Comparison of ENCODE assay signal across 18 cellular contexts in the genomic region with DNA sequence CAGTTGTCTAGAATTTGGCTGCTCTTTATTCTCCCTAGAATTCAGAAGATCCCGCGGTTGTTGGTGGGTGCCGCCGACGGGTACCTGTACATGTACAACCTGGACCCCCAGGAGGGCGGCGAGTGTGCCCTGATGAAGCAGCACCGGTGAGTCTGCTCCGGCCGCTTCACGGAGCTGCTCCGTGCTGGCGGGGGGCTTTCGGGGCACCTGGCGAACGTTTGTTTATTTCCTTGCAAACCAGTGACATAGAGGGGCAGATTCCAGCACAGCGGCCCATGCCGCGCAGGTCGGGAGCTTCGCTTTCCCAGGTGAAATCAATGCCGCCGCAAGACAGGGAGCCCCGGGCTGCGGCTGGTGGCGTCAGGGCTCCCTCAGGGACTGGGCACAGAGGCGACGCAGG.
"Had no signal": no experiment of that assay in that cellular context is flagged by ENCODE, and none has a peak within 500 bp of the region (broad histone marks: within the 10 kb centered on the region; RNA-seq: fewer than 3 reads in every experiment).

No MANE protein-coding gene starts in this region.

- H3K27me3 ChIP-seq: colonic mucosa, esophagus squamous epithelium, gastroesophageal sphincter, neural progenitor cell, tibial artery, upper lobe of left lung, uterus had no signal

- DNase-seq: colonic mucosa; dermis blood vessel endothelial cell; esophagus squamous epithelium; foreskin fibroblast; glutamatergic neuron; mesenchymal stem cell; midbrain; small intestine; stimulated activated CD4-positive, alpha-beta T cell treated with anti-CD3 and anti-CD28 coated beads, Interleukin-2, amount 100 ng/mL, for 48 hours; tibial artery; uterus had no signal

- H3K4me3 ChIP-seq: colonic mucosa, esophagus squamous epithelium, gastroesophageal sphincter, lung, neural progenitor cell, tibial artery, upper lobe of left lung, uterus had no signal

- H3K9me3 ChIP-seq: colonic mucosa, esophagus squamous epithelium, gastroesophageal sphincter, tibial artery, upper lobe of left lung, uterus had no signal

- ATAC-seq: gastroesophageal sphincter; natural killer cell treated with Interleukin-12 subunit alpha and Interleukin-12 subunit beta and Interleukin-15 and Interleukin-18, amount 100 ng/mL, for 72 hours; stimulated activated memory B cell treated with anti-CD40 and anti-IgM and Interleukin-4, amounts not matched to agents 10 μg/mL and 1 μg/mL and 100 μg/mL, for 72 hours had no signal

- H3K9me3 Mint-ChIP-seq: natural killer cell treated with Interleukin-12 subunit alpha and Interleukin-12 subunit beta and Interleukin-15 and Interleukin-18, amount 100 ng/mL, for 72 hours; neural progenitor cell; stimulated activated memory B cell treated with anti-CD40 and anti-IgM and Interleukin-4, amounts not matched to agents 10 μg/mL and 1 μg/mL and 100 μg/mL, for 72 hours; stimulated activated naive CD8-positive, alpha-beta T cell treated with anti-CD3 and anti-CD28 coated beads, Interleukin-15, Interleukin-2, amounts not matched to agents 100 ng/mL and 50 ng/mL, for 24 hours had no signal

- H3K4me1 ChIP-seq: colonic mucosa, tibial artery, uterus had no signal

- H3K9ac ChIP-seq: neural progenitor cell had no signal

- H3K27ac ChIP-seq: colonic mucosa, esophagus squamous epithelium, gastroesophageal sphincter, neural progenitor cell, tibial artery, upper lobe of left lung, uterus had no signal

- FAIRE-seq: small intestine had no signal

- H3K4me2 ChIP-seq: neural progenitor cell had no signal

- H3K36me3 ChIP-seq: neural progenitor cell, uterus had no signal

- H3K4me3 Mint-ChIP-seq: natural killer cell treated with Interleukin-12 subunit alpha and Interleukin-12 subunit beta and Interleukin-15 and Interleukin-18, amount 100 ng/mL, for 72 hours; neural progenitor cell; stimulated activated memory B cell treated with anti-CD40 and anti-IgM and Interleukin-4, amounts not matched to agents 10 μg/mL and 1 μg/mL and 100 μg/mL, for 72 hours; stimulated activated naive CD8-positive, alpha-beta T cell treated with anti-CD3 and anti-CD28 coated beads, Interleukin-15, Interleukin-2, amounts not matched to agents 100 ng/mL and 50 ng/mL, for 24 hours had no signal

- H2AFZ ChIP-seq: neural progenitor cell had no signal

- H3K27me3 Mint-ChIP-seq: natural killer cell treated with Interleukin-12 subunit alpha and Interleukin-12 subunit beta and Interleukin-15 and Interleukin-18, amount 100 ng/mL, for 72 hours; stimulated activated memory B cell treated with anti-CD40 and anti-IgM and Interleukin-4, amounts not matched to agents 10 μg/mL and 1 μg/mL and 100 μg/mL, for 72 hours; stimulated activated naive CD8-positive, alpha-beta T cell treated with anti-CD3 and anti-CD28 coated beads, Interleukin-15, Interleukin-2, amounts not matched to agents 100 ng/mL and 50 ng/mL, for 24 hours had no signal

- H3K27ac Mint-ChIP-seq: natural killer cell treated with Interleukin-12 subunit alpha and Interleukin-12 subunit beta and Interleukin-15 and Interleukin-18, amount 100 ng/mL, for 72 hours; neural progenitor cell; stimulated activated memory B cell treated with anti-CD40 and anti-IgM and Interleukin-4, amounts not matched to agents 10 μg/mL and 1 μg/mL and 100 μg/mL, for 72 hours; stimulated activated naive CD8-positive, alpha-beta T cell treated with anti-CD3 and anti-CD28 coated beads, Interleukin-15, Interleukin-2, amounts not matched to agents 100 ng/mL and 50 ng/mL, for 24 hours had no signal
